1 cellular context compared by ENCODE assay signal in genomic region chr6:52504778-52505127, GRCh38.
A peak's percentile ranks its signal among the peaks of the same experiment; 100 is the strongest.
TF ChIP-seq lines count a peak whose summit lies in the region.

No MANE protein-coding gene starts in this region.

TF ChIP-seq in K562, 482 proteins besides CTCF, POLR2A, EP300 and RAD21 (continued from another document):
- no peak for TF ChIP-seq RERE (CRISPR knock-in tag; IDR thresholded peaks at IDR 0.05; ENCODE audit: borderline replicate concordance)
- TF ChIP-seq NFE2L1 (tag; IDR thresholded peaks at IDR 0.05; ENCODE audit: borderline replicate concordance, low read depth): no peak
- 0 out of 2 replicates have a peak, but pooled peaks have one; percentile 29 for TF ChIP-seq USF1 (CRISPR knock-in tag; IDR thresholded peaks at IDR 0.05)
- no peak for TF ChIP-seq ERF (CRISPR knock-in tag; IDR thresholded peaks at IDR 0.05)
- peak; percentile 64 for TF ChIP-seq MEIS2 (IDR thresholded peaks at IDR 0.05; ENCODE audit: partially characterized antibody)
- TF ChIP-seq BHLHE40 (IDR thresholded peaks at IDR 0.05; ENCODE audit: low read length): peak; percentile 27; the same call in 1 of the 2 replicates
- TF ChIP-seq ZBTB33 (CRISPR knock-in tag; IDR thresholded peaks at IDR 0.05): peak; percentile 38; the same call in 1 of the 2 replicates
- TF ChIP-seq NCOA1 (IDR thresholded peaks at IDR 0.05; ENCODE audit: low read depth): no peak
- TF ChIP-seq JUND (IDR thresholded peaks at IDR 0.05; ENCODE audit: borderline replicate concordance, low read depth, low read length): no peak
- no peak for TF ChIP-seq JUND (tag; IDR thresholded peaks at IDR 0.05; ENCODE audit: borderline replicate concordance, low read depth, low read length)
- no peak for TF ChIP-seq GABPB2 (CRISPR knock-in tag; conservative IDR thresholded peaks at IDR 0.05)
- peak; percentile 70 for TF ChIP-seq TCF3 (CRISPR knock-in tag; IDR thresholded peaks at IDR 0.05)
- TF ChIP-seq HDAC6 (IDR thresholded peaks at IDR 0.05; ENCODE audit: low read depth, low read length): no peak
- 0 out of 2 replicates have a peak, but pooled peaks have one; percentile 2 for TF ChIP-seq ZNF395 (CRISPR knock-in tag; IDR thresholded peaks at IDR 0.05)
- no peak for TF ChIP-seq CREB1 (IDR thresholded peaks at IDR 0.05)
- no peak for TF ChIP-seq CREB1 (CRISPR knock-in tag; IDR thresholded peaks at IDR 0.05)
- no peak for TF ChIP-seq BACH1 (tag; IDR thresholded peaks at IDR 0.05)
- TF ChIP-seq NR2C2 (CRISPR knock-in tag; IDR thresholded peaks at IDR 0.05): no peak
- TF ChIP-seq NR2C2 (tag; IDR thresholded peaks at IDR 0.05): no peak
- no peak for TF ChIP-seq ZNF699 (CRISPR knock-in tag; IDR thresholded peaks at IDR 0.05; ENCODE audit: insufficient replicate concordance)
- TF ChIP-seq HDAC8 (tag; IDR thresholded peaks at IDR 0.05): no peak
- no peak for TF ChIP-seq ZNF277 (CRISPR knock-in tag; IDR thresholded peaks at IDR 0.05; ENCODE audit: borderline replicate concordance)
- TF ChIP-seq LARP7 (IDR thresholded peaks at IDR 0.05): no peak
- no peak for TF ChIP-seq ZNF512 (tag; IDR thresholded peaks at IDR 0.05)
- no peak for TF ChIP-seq HDAC1 (IDR thresholded peaks at IDR 0.05)
- TF ChIP-seq ZNF57 (CRISPR knock-in tag; IDR thresholded peaks at IDR 0.05): no peak
- TF ChIP-seq MITF (IDR thresholded peaks at IDR 0.05): no peak
- peak; percentile 64 for TF ChIP-seq CBFA2T2 (conservative IDR thresholded peaks at IDR 0.05)
- TF ChIP-seq MLX (CRISPR knock-in tag; conservative IDR thresholded peaks at IDR 0.05): no peak
- TF ChIP-seq RCOR1 (IDR thresholded peaks at IDR 0.05; ENCODE audit: borderline replicate concordance in 1 of 2, low read depth in 2 of 2, low read length in 2 of 2): 0 out of 4 replicates have a peak, but pooled peaks of 1 of the 2 experiments have one; percentile 5
- peak; percentile 13 for TF ChIP-seq KDM5B (IDR thresholded peaks at IDR 0.05; ENCODE audit: insufficient replicate concordance, low read depth, low read length)
- TF ChIP-seq CREM (IDR thresholded peaks at IDR 0.05; ENCODE audit: low read depth): peak; percentile 40; the same call in 1 of the 2 replicates
- no peak for TF ChIP-seq ZBTB17 (CRISPR knock-in tag; IDR thresholded peaks at IDR 0.05)
- peak; percentile 61; the same call in 1 of the 2 replicates for TF ChIP-seq NCOR1 (IDR thresholded peaks at IDR 0.05)
- TF ChIP-seq ZNF133 (CRISPR knock-in tag; IDR thresholded peaks at IDR 0.05): no peak
- TF ChIP-seq MCM3 (IDR thresholded peaks at IDR 0.05): no peak
- no peak for TF ChIP-seq U2AF1 (optimal IDR thresholded peaks at IDR 0.05; ENCODE audit: low read depth, low read length)
- TF ChIP-seq POLR2AphosphoS5 (IDR thresholded peaks at IDR 0.05; ENCODE audit: control insufficient read depth, insufficient read depth, low read depth, low read length): no peak
- no peak for TF ChIP-seq EGR1 (conservative IDR thresholded peaks at IDR 0.05)
- no peak for TF ChIP-seq ZBTB7A (IDR thresholded peaks at IDR 0.05; ENCODE audit: borderline replicate concordance, control insufficient read depth, low read depth, low read length)
- no peak for TF ChIP-seq HNRNPH1 (optimal IDR thresholded peaks at IDR 0.05; ENCODE audit: low read depth, low read length)
- no peak for TF ChIP-seq IRF9 (tag; IDR thresholded peaks at IDR 0.05)
- TF ChIP-seq FUS (optimal IDR thresholded peaks at IDR 0.05; ENCODE audit: low read depth, low read length): no peak
- TF ChIP-seq TRIM24 (IDR thresholded peaks at IDR 0.05): no peak
- TF ChIP-seq ARID1B (IDR thresholded peaks at IDR 0.05): peak; percentile 61
- TF ChIP-seq EP400 (IDR thresholded peaks at IDR 0.05): no peak
- TF ChIP-seq TAL1 (IDR thresholded peaks at IDR 0.05): peak; percentile 46; the same call in 1 of the 2 replicates
- TF ChIP-seq C11orf30 (IDR thresholded peaks at IDR 0.05; ENCODE audit: low read depth): no peak
- TF ChIP-seq CBFA2T3 (IDR thresholded peaks at IDR 0.05): peak; percentile 82
- TF ChIP-seq ID3 (CRISPR knock-in tag; IDR thresholded peaks at IDR 0.05): no peak
- TF ChIP-seq ID3 (tag; IDR thresholded peaks at IDR 0.05): no peak
- TF ChIP-seq DIDO1 (tag; IDR thresholded peaks at IDR 0.05; ENCODE audit: low read depth): no peak
- no peak for TF ChIP-seq RBBP5 (IDR thresholded peaks at IDR 0.05; ENCODE audit: borderline replicate concordance, insufficient read depth, low read length, poor library complexity, severe bottlenecking)
- TF ChIP-seq CBX5 (IDR thresholded peaks at IDR 0.05; ENCODE audit: borderline replicate concordance, low read depth): no peak
